Comparison of ENCODE assay signal across 8 cellular contexts in the genomic region with DNA sequence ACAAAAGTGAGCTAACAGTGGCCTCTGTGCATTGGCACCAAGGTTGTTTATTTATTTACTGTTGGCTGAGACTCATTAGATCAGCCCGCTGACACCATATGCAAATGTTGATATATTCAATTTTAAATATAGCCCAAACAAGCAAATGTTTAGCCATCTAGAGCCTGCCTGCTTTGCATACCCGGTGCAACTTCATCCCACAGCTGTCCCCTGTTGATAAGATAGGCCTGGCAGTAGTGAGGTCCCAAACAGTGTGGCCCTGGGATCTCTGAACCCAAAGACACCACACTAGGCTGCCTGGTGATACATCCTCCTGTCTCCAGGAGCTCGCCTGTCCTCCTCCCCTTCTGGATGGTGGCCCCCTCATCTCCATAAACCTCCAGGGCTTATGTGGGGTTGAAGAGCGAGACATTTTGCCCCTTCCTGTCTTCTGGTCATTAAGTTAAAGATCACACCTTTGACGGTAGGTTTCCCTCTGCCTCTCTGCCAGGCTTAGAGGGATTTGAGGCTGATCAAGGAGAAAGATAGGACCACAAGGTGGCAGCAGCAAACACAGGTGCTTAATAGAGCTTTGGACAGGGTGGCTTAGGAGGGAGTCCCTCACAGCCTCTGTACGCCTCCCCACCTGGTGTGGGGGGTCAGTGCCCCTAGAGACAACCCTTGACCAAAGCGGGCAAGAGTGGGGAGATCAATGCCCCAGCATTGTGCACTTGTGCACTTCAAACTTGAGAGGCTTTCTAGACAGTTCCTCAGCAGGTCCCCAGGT. TPM values are rescaled to one million over a fixed set of nuclear protein-coding genes. Genes with fewer than 3 reads are reported as not detected.
DNase-seq lines count a peak whose midpoint lies in the region; ATAC-seq, FAIRE-seq and TF ChIP-seq lines count a peak whose summit lies in the region.

No MANE protein-coding gene starts in this region.

- SMC1A ChIA-PET in GM12878 (lab: Charles Lee; ENCODE audit: uncharacterized antibody, unreplicated experiment): interaction anchor here (0.7 to 4.3 kb wide), 15 partner anchors 11 to 319 kb away, joined by 3 to 130 read pairs (median 4); a partner anchor contains a TSS

- TF ChIP-seq CTCF in GM12864 (IDR thresholded peaks at IDR 0.05; ENCODE audit: low read depth, low read length, missing control alignments): peak; percentile 72
- TF ChIP-seq CTCF in OCI-LY3 (IDR thresholded peaks at IDR 0.05; ENCODE audit: low read depth, low read length): peak; percentile 97
- peak; percentile 47 to 63 (median 50); a peak in 4 of 6 replicates for TF ChIP-seq CTCF in GM12878 (IDR thresholded peaks at IDR 0.05 in 2 of 3, conservative IDR thresholded peaks at IDR 0.05 in 1 of 3; ENCODE audit: control insufficient read depth in 2 of 3, extremely low read depth in 1 of 3, insufficient read depth in 1 of 3, low read depth in 3 of 3, low read length in 3 of 3)
- no peak for TF ChIP-seq CTCF in ovary (IDR thresholded peaks at IDR 0.05)
- peak in 1 of 3 experiments; percentile 23 for TF ChIP-seq CTCF in esophagus muscularis mucosa (IDR thresholded peaks at IDR 0.05)

- CTCF ChIA-PET in GM12878 (lab: Yijun Ruan, JAX): interaction anchor here (0.6 to 9.1 kb wide), 25 partner anchors 11 to 229 kb away, joined by 3 to 226 read pairs (median 4); a partner anchor contains a TSS

- TF ChIP-seq POLR2A in GM12878 (IDR thresholded peaks at IDR 0.05; ENCODE audit: low read depth, low read length) (no peak), ovary (IDR thresholded peaks at IDR 0.05) (no peak), esophagus muscularis mucosa (IDR thresholded peaks at IDR 0.05; ENCODE audit: low read depth) (no peak)

- no peaks in the 10 kb centered on the region for H3K9me2 ChIP-seq in GM23248 (ENCODE audit: insufficient read depth)

- H3K4me2 ChIP-seq in GM23248 (ENCODE audit: unreplicated experiment) (no peak overlapping the region), OCI-LY3 (ENCODE audit: low read length) (peak overlapping the region; percentile 49), GM12878 (ENCODE audit: control insufficient read depth, insufficient read depth) (no peak overlapping the region)

- RAD21 ChIA-PET in GM12878 (lab: Charles Lee; ENCODE audit: unreplicated experiment): interaction anchor here (0.9 to 3.8 kb wide), 11 partner anchors 8 to 211 kb away, joined by 3 to 95 read pairs (median 4); a partner anchor contains a TSS

- peak; percentile 59 for FAIRE-seq in GM12878 (lab: Jason Lieb, UNC)

- H3K36me3 ChIP-seq in GM23248 (ENCODE audit: low read depth) (no peaks in the 10 kb centered on the region), OCI-LY3 (replicated peaks; ENCODE audit: low read depth, low read length) (no peaks in the 10 kb centered on the region), GM12878 (ENCODE audit: control insufficient read depth in 2 of 2, insufficient read depth in 2 of 2, low read length in 1 of 2) (no peaks in the 10 kb centered on the region), ovary (no peaks in the 10 kb centered on the region), esophagus muscularis mucosa (no peaks in the 10 kb centered on the region)

- no peaks in the 10 kb centered on the region for H3F3A ChIP-seq in GM23248 (ENCODE audit: insufficient read depth)

- H3K4me1 ChIP-seq in GM23248 (ENCODE audit: insufficient read depth): no peaks in the 10 kb centered on the region
- peaks cover 4% of the 10 kb centered on the region for H3K4me1 ChIP-seq in OCI-LY3 (ENCODE audit: low read length)
- peaks cover 5% of the 10 kb centered on the region for H3K4me1 ChIP-seq in GM12878 (ENCODE audit: control insufficient read depth, insufficient read depth, low read length)
- H3K4me1 ChIP-seq in ovary (ENCODE audit: insufficient read depth): no peaks in the 10 kb centered on the region
- peaks cover 0 to 13% (median 9%) of the 10 kb centered on the region in 4 donors for H3K4me1 ChIP-seq in esophagus muscularis mucosa

- TF ChIP-seq RAD21 in GM12878 (IDR thresholded peaks at IDR 0.05; ENCODE audit: insufficient read depth, low read depth, low read length): peak; percentile 69

- WGBS in GM23248 (ENCODE audit: low coverage in 1 of 2, low lambda C conversion rate in 2 of 2, missing lambda C conversion rate in 2 of 2), 2 experiments: 29 to 31% methylated on average over 7 of the region's 7 CpGs
- 0% methylated on average over 7 of the region's 7 CpGs for WGBS in GM12878 (ENCODE audit: insufficient coverage, insufficient replicate concordance, low lambda C conversion rate, missing lambda C conversion rate)
- 51 to 62% (median 60%) methylated on average over 7 of the region's 7 CpGs for WGBS in ovary, 3 donors
- 56% methylated on average over 5 of the region's 7 CpGs for WGBS in esophagus muscularis mucosa

- POLR2A ChIA-PET in GM12878 (lab: Charles Lee): interaction anchor here (1.1 kb wide), 1 partner anchor 138 kb away, joined by 8 read pairs; no protein-coding TSS in a partner anchor

- H3K79me2 ChIP-seq in GM23248 (ENCODE audit: insufficient read depth) (no peaks in the 10 kb centered on the region), OCI-LY3 (ENCODE audit: low read length) (no peaks in the 10 kb centered on the region), GM12878 (ENCODE audit: control insufficient read depth, insufficient read depth, low read length) (no peaks in the 10 kb centered on the region)

- no peak overlapping the region for H3K4me3 ChIP-seq in GM12864 (ENCODE audit: low read depth, low read length)
- H3K4me3 ChIP-seq in GM23248: no peak overlapping the region
- H3K4me3 ChIP-seq in OCI-LY3 (ENCODE audit: low read length): 0 out of 2 replicates have a peak overlapping the region, but pooled peaks have one; percentile 9
- no peak overlapping the region for H3K4me3 ChIP-seq in GM12878
- H3K4me3 ChIP-seq in ovary: no peak overlapping the region
- H3K4me3 ChIP-seq in esophagus muscularis mucosa: no peak overlapping the region

- intact Hi-C loops in GM12878 (cut with micrococcal nuclease; ENCODE audit: unreplicated experiment): loop anchor here (1.0 to 2.0 kb wide), 3 partner anchors 50 to 210 kb away; no protein-coding TSS in a partner anchor
- intact Hi-C loops in ovary (cut with DNase I): no loop called here
- intact Hi-C loops in esophagus muscularis mucosa (cut with DNase I): no loop called here

- no peaks in the 10 kb centered on the region for H4K20me1 ChIP-seq in GM23248 (ENCODE audit: insufficient read depth)
- H4K20me1 ChIP-seq in OCI-LY3 (ENCODE audit: insufficient read depth, low read length): no peaks in the 10 kb centered on the region
- no peaks in the 10 kb centered on the region for H4K20me1 ChIP-seq in GM12878 (ENCODE audit: control insufficient read depth, insufficient read depth)

- ATAC-seq in GM12878: peak; percentile 98
- ATAC-seq in GM18861 (IDR thresholded peaks at IDR 0.05; ENCODE audit: unreplicated experiment): no peak

- no peak overlapping the region for H3K9ac ChIP-seq in GM23248
- no peak overlapping the region for H3K9ac ChIP-seq in OCI-LY3 (ENCODE audit: low read length)
- H3K9ac ChIP-seq in GM12878 (ENCODE audit: control insufficient read depth, insufficient read depth, low read length): no peak overlapping the region

- no peak for TF ChIP-seq EP300 in GM12878 (IDR thresholded peaks at IDR 0.05; ENCODE audit: borderline replicate concordance in 1 of 2, control insufficient read depth in 1 of 2, low read depth in 2 of 2, low read length in 2 of 2)
- no peak for TF ChIP-seq EP300 in ovary (IDR thresholded peaks at IDR 0.05)
- TF ChIP-seq EP300 in esophagus muscularis mucosa (IDR thresholded peaks at IDR 0.05): no peak

- no peak overlapping the region for H2AFZ ChIP-seq in GM23248
- peak overlapping the region; percentile 80 for H2AFZ ChIP-seq in OCI-LY3 (ENCODE audit: low read depth, low read length)
- H2AFZ ChIP-seq in GM12878 (ENCODE audit: control insufficient read depth, low read depth, low read length): peak overlapping the region; percentile 50; the same call in 1 of the 2 replicates

- H3K27me3 ChIP-seq in GM23248 (replicated peaks; ENCODE audit: insufficient read depth) (peaks cover 16% of the 10 kb centered on the region), OCI-LY3 (ENCODE audit: low read depth, low read length) (peaks cover 46% of the 10 kb centered on the region), GM12878 (replicated peaks in 1 of 2; ENCODE audit: control insufficient read depth in 2 of 2, insufficient read depth in 2 of 2, low read length in 1 of 2) (no peaks in the 10 kb centered on the region; a peak in 1 of 4 replicates), ovary (no peaks in the 10 kb centered on the region), esophagus muscularis mucosa (peaks cover 0 to 9% (median 0%) of the 10 kb centered on the region in 4 donors)

- peak; percentile 52 for DNase-seq in GM12864 (ENCODE audit: low read depth)
- peak; percentile 33 for DNase-seq in GM23248
- peak; percentile 21 for DNase-seq in GM12878 (ENCODE audit: low read depth, low spot score)
- DNase-seq in myocyte (ENCODE audit: low read depth): peak; percentile 7
- no peak for DNase-seq in ovary
- DNase-seq in esophagus muscularis mucosa (ENCODE audit: extremely low spot score): no peak

- H3K27ac ChIP-seq in GM23248 (no peak overlapping the region), OCI-LY3 (ENCODE audit: low read length) (no peak overlapping the region), GM12878 (ENCODE audit: control insufficient read depth, insufficient read depth) (no peak overlapping the region), ovary (no peak overlapping the region), esophagus muscularis mucosa (replicated peaks in 1 of 4) (no peak overlapping the region)

- H3K9me3 ChIP-seq in GM23248 (ENCODE audit: low read depth): no peaks in the 10 kb centered on the region
- no peaks in the 10 kb centered on the region for H3K9me3 ChIP-seq in OCI-LY3 (ENCODE audit: insufficient read depth, low read length)
- H3K9me3 ChIP-seq in GM12878 (replicated peaks; ENCODE audit: control insufficient read depth, insufficient read depth, low read length): no peaks in the 10 kb centered on the region; the same call in 1 of the 3 replicates
- no peaks in the 10 kb centered on the region for H3K9me3 ChIP-seq in ovary
- H3K9me3 ChIP-seq in esophagus muscularis mucosa: peaks cover 0 to 10% (median 6%) of the 10 kb centered on the region in 4 donors

- in situ Hi-C loops in GM23248 (cut with MboI): no loop called here
- in situ Hi-C loops in GM12878 (cut with MboI): loop anchor here (5.0 kb wide), 1 partner anchor 139 kb away; no protein-coding TSS in a partner anchor

- no TSS peak for BruUV-seq in GM12878 (replicated peaks; lab: Mats Ljungman, UMichigan)

RNA-seq across cellular contexts. Expression of a gene that starts 23.7 kb away (rescaled TPM):
- not detected in 2 replicates for total RNA-seq in GM23248 (2014; rRNA removed; shearing (Covaris generic))
- polyA plus RNA-seq in GM23248 (2016; fragmentation: Nextera tagmentation; extraction: Ambion mirVana) (0.03 and 0.05 TPM in 2 replicates), GM12878 (2011; rRNA removed) (2.7 and 3.3 TPM in 2 replicates), GM12878 (2014; fragmentation: Illumina TruSeq; extraction: Trizol) (3.8 and 4.2 TPM in 2 replicates), GM12878 (2014; fragmentation: Nextera tagmentation; extraction: Ambion mirVana) (1 to 10 TPM; 2.8 to 4.4 TPM), GM12878 (2014; rRNA removed) (2.4 and 3.2 TPM in 2 replicates), GM12878 (2016; fragmentation: Nextera tagmentation; extraction: Ambion mirVana) (1 to 10 TPM; 2.5 to 2.6 TPM), ovary (1 to 10 TPM; 1.2 to 3.4 TPM)
- 23.1 and 25.4 TPM in 2 replicates for total RNA-seq in GM12878 (2013; cell fraction: nucleolus; rRNA removed)
- total RNA-seq in GM12878 (2014; rRNA removed) (4.5 and 4.7 TPM in 2 replicates), GM12878 (2014; rRNA removed; fragmentation: Illumina TruSeq; extraction: Trizol) (2.5 and 3.2 TPM in 2 replicates), GM12878 (2021) (4.1 and 4.4 TPM in 2 replicates), myocyte (14.7 and 24.8 TPM in 2 replicates), ovary (10 to 100 TPM in 1 of 7 donors, 1 to 10 TPM in 4, under 1 TPM in 2; 0.25 to 25.5 (median 1.5) TPM), esophagus muscularis mucosa (10 to 100 TPM in 1 of 4 donors, 1 to 10 TPM in 3; 2.0 to 13.9 (median 5.3) TPM)
- 0.34 TPM for polyA plus RNA-seq in GM12878 (2011; ENCODE audit: low read depth)
- 3.1 and 4.2 TPM in 2 replicates for polyA plus RNA-seq in GM12878 (2011; cell fraction: cytosol; rRNA removed)
- 4.8 and 6.1 TPM in 2 replicates for polyA plus RNA-seq in GM12878 (2011; cell fraction: nucleus; rRNA removed)
- 0.86 and 2.6 TPM in 2 replicates for polyA plus RNA-seq in GM12878 (2012)
- 5.5 and 5.8 TPM in 2 replicates for polyA minus RNA-seq in GM12878 (2011; rRNA and poly(A)+ RNA removed)
- polyA minus RNA-seq in GM12878 (2011; cell fraction: cytosol; rRNA and poly(A)+ RNA removed): 2.1 and 2.8 TPM in 2 replicates
- 2.0 and 2.2 TPM in 2 replicates for polyA minus RNA-seq in GM12878 (2011; cell fraction: nucleus; rRNA and poly(A)+ RNA removed)
- 2.9 TPM for polyA plus RNA-seq in myocyte (2012)

RNA-seq across cellular contexts. Expression of a gene that starts 47.7 kb away (rescaled TPM):
- 0.11 and 0.25 TPM in 2 replicates for total RNA-seq in GM23248 (2014; rRNA removed; shearing (Covaris generic))
- polyA plus RNA-seq in GM23248 (2016; fragmentation: Nextera tagmentation; extraction: Ambion mirVana): 0.47 and 0.48 TPM in 2 replicates
- 1.3 TPM in 2 replicates for total RNA-seq in GM12878 (2013; cell fraction: nucleolus; rRNA removed)
- not detected in 2 replicates for total RNA-seq in GM12878 (2014; rRNA removed)
- total RNA-seq in GM12878 (2014; rRNA removed; fragmentation: Illumina TruSeq; extraction: Trizol): 0.09 TPM in 2 replicates
- 0.26 TPM in 1 of 2 replicates, not detected in the other for total RNA-seq in GM12878 (2021)
- not detected for polyA plus RNA-seq in GM12878 (2011; ENCODE audit: low read depth)
- polyA plus RNA-seq in GM12878 (2011; rRNA removed): 0.30 and 0.48 TPM in 2 replicates
- 0.12 and 0.13 TPM in 2 replicates for polyA plus RNA-seq in GM12878 (2011; cell fraction: cytosol; rRNA removed)
- polyA plus RNA-seq in GM12878 (2011; cell fraction: nucleus; rRNA removed): 0.41 and 0.69 TPM in 2 replicates
- polyA plus RNA-seq in GM12878 (2012): 0.08 and 0.24 TPM in 2 replicates
- 0.12 TPM in 1 of 2 replicates, not detected in the other for polyA plus RNA-seq in GM12878 (2014; fragmentation: Illumina TruSeq; extraction: Trizol)
- under 1 TPM; 0.05 to 0.06 TPM for polyA plus RNA-seq in GM12878 (2014; fragmentation: Nextera tagmentation; extraction: Ambion mirVana)
- 0.13 TPM in 1 of 2 replicates, not detected in the other for polyA plus RNA-seq in GM12878 (2014; rRNA removed)
- polyA plus RNA-seq in GM12878 (2016; fragmentation: Nextera tagmentation; extraction: Ambion mirVana): under 1 TPM; 0.10 to 0.31 TPM
- 0.10 and 0.22 TPM in 2 replicates for polyA minus RNA-seq in GM12878 (2011; rRNA and poly(A)+ RNA removed)
- polyA minus RNA-seq in GM12878 (2011; cell fraction: cytosol; rRNA and poly(A)+ RNA removed): not detected in 2 replicates
- 0.19 and 0.24 TPM in 2 replicates for polyA minus RNA-seq in GM12878 (2011; cell fraction: nucleus; rRNA and poly(A)+ RNA removed)
- 0.10 and 0.27 TPM in 2 replicates for total RNA-seq in myocyte
- polyA plus RNA-seq in myocyte (2012): 0.33 TPM
- 1 to 10 TPM in 1 of 7 donors, under 1 TPM in 6; 0.40 to 9.9 (median 0.61) TPM for total RNA-seq in ovary
- 1 to 10 TPM in 1 of 2 donors, under 1 TPM in 1; 0.41 to 1.2 TPM for polyA plus RNA-seq in ovary
- total RNA-seq in esophagus muscularis mucosa: under 1 TPM in 1 of 4 donors, not detected in 3; 0.40 TPM

Comparison
In these comparisons a context has a peak if more than half of its experiments do, and no peak if none do; other contexts are left out.
1. DNase-seq: peak in GM12864 (single experiment), GM23248 (single experiment), GM12878 (single experiment) and myocyte (single experiment); none in ovary (0 of 5) and esophagus muscularis mucosa (single experiment).
2. CTCF ChIP-seq: peak in GM12864 (single experiment), OCI-LY3 (single experiment) and GM12878 (3 of 3); none in ovary (0 of 3).